In genomic region chr7:97818066-97818663, GRCh38 we compare ENCODE assay signal across 29 cellular contexts.
"Had no signal": no experiment of that assay in that cellular context is flagged by ENCODE, and none has a peak within 500 bp of the region (broad histone marks: within the 10 kb centered on the region; RNA-seq: fewer than 3 reads in every experiment).

No MANE protein-coding gene starts in this region.

- H3K4me1 ChIP-seq: left ventricle myocardium inferior, uterus had no signal

- H3K9me3 ChIP-seq: neutrophil, thoracic aorta, uterus had no signal

- H3K27me3 ChIP-seq: brain microvascular endothelial cell, dorsolateral prefrontal cortex, neutrophil, uterus had no signal

- ATAC-seq: natural killer cell treated with Interleukin-12 subunit alpha and Interleukin-12 subunit beta and Interleukin-15 and Interleukin-18, amount 100 ng/mL, for 72 hours; sciatic nerve; stimulated activated effector memory CD8-positive, alpha-beta T cell treated with anti-CD3 and anti-CD28 coated beads, Interleukin-12 subunit alpha, Interleukin-12 subunit beta, amount 100 ng/mL, for 72 hours had no signal

- H3K27ac ChIP-seq: brain microvascular endothelial cell, coronary artery, dorsolateral prefrontal cortex, left ventricle myocardium inferior, neutrophil, skin epidermis, thoracic aorta, uterus, VCaP had no signal

- H3K36me3 ChIP-seq: brain microvascular endothelial cell, left ventricle myocardium inferior, neutrophil, thoracic aorta, uterus had no signal

- DNase-seq: activated CD4-positive, alpha-beta T cell treated with anti-CD3 and anti-CD28 coated beads for 48 hours; activated CD4-positive, alpha-beta T cell treated with anti-CD3 and anti-CD28 coated beads, Interleukin-2, amount 50 U/mL, for 48 hours; activated CD8-positive, alpha-beta memory T cell treated with anti-CD3 and anti-CD28 coated beads for 24 hours; activated gamma-delta T cell; activated naive CD4-positive, alpha-beta T cell treated with anti-CD3 and anti-CD28 coated beads, Interleukin-2, amount 50 U/mL, for 16 hours; activated T-cell treated with anti-CD3 and anti-CD28 coated beads, Interleukin-2, amount 50 U/mL, for 1 hour; amniotic stem cell; brain microvascular endothelial cell; dorsolateral prefrontal cortex; effector memory CD4-positive, alpha-beta T cell; left ventricle myocardium inferior; mesendoderm; stimulated activated CD4-positive, alpha-beta T cell treated with anti-CD3 and anti-CD28 coated beads, Interleukin-12 subunit alpha, Interleukin-12 subunit beta, amount 100 ng/mL, for 4 hours; stimulated activated CD4-positive, alpha-beta T cell treated with anti-CD3 and anti-CD28 coated beads, Interleukin-4, amount 100 ng/mL, for 24 hours; T-helper 9 cell; trophoblast cell; uterus had no signal

- FAIRE-seq: astrocyte, frontal cortex, TTC549 had no signal

- H3K4me3 ChIP-seq: coronary artery, dorsolateral prefrontal cortex, left ventricle myocardium inferior, lung, skin epidermis, thoracic aorta, uterus had no signal
